19 cellular contexts compared by ENCODE assay signal in the genomic region with DNA sequence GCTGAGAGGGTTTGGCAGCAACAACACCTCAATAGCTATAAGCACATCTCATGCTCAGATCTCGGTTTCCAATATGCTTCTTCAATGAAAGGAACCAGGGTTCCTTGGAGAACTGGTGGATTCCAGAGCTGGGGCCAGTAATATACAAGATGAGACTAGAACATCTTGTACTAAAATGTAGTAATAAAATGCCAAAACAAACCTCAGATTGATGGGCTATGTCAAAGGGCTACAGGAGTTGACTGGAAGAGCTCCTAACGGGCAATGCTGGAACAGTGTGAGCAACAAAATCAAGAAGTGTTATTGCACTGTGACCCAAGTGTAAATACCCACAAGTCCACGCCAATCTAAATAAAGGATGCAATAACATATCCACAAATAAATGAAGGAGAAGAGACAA.
"Had no signal": no experiment of that assay in that cellular context is flagged by ENCODE, and none has a peak within 500 bp of the region (broad histone marks: within the 10 kb centered on the region; RNA-seq: fewer than 3 reads in every experiment).

No MANE protein-coding gene starts in this region.

- ATAC-seq: effector memory CD8-positive, alpha-beta T cell; esophagus mucosa; gastrocnemius medialis; heart right ventricle; left cardiac atrium; left lung; left ventricle myocardium superior; lower lobe of right lung; mucosa of descending colon had no signal

- H3K4me3 ChIP-seq: colonic mucosa, gastrocnemius medialis, heart right ventricle, left lung, lower lobe of right lung, mucosa of descending colon had no signal

- H3K9me3 ChIP-seq: colonic mucosa, gastrocnemius medialis, left lung, lower lobe of right lung, mucosa of descending colon had no signal

- H3K27me3 ChIP-seq: colonic mucosa had no signal

- H3K27ac ChIP-seq: colonic mucosa, epithelial cell of prostate, gastrocnemius medialis, heart right ventricle, left lung, lower lobe of right lung had no signal

- H3K36me3 ChIP-seq: colonic mucosa, gastrocnemius medialis, heart right ventricle, left lung, lower lobe of right lung had no signal

- DNase-seq: colonic mucosa; cortex of kidney; effector CD8-positive, alpha-beta T cell; effector memory CD8-positive, alpha-beta T cell; erythroblast; foreskin fibroblast; foreskin melanocyte; gastrocnemius medialis; glutamatergic neuron; heart right ventricle; hippocampal formation; left cardiac atrium; left lung; left ventricle myocardium superior; lower lobe of right lung; mesenchymal stem cell; mucosa of descending colon had no signal

- H3K4me1 ChIP-seq: colonic mucosa, gastrocnemius medialis, heart right ventricle, left lung, lower lobe of right lung had no signal
